Comparison of ENCODE assay signal across 9 cellular contexts in genomic region chr15:58473720-58474119, GRCh38. TPM values are rescaled to one million over a fixed set of nuclear protein-coding genes. Genes with fewer than 3 reads are reported as not detected.
DNase-seq lines count a peak whose midpoint lies in the region; ATAC-seq, FAIRE-seq and TF ChIP-seq lines count a peak whose summit lies in the region.
"Had no signal": no experiment of that assay in that cellular context is flagged by ENCODE, and none has a peak within 500 bp of the region (broad histone marks: within the 10 kb centered on the region; RNA-seq: fewer than 3 reads in every experiment).

No MANE protein-coding gene starts in this region.

- no peaks in the 10 kb centered on the region for H3F3A ChIP-seq in OCI-LY1 (ENCODE audit: insufficient read depth, low read length)

- H2AFZ ChIP-seq in OCI-LY1 (ENCODE audit: low read length), result no peak overlapping the region

- H3K79me2 ChIP-seq in OCI-LY1 (ENCODE audit: insufficient read depth, low read length), result no peaks in the 10 kb centered on the region

- H3K36me3 ChIP-seq in OCI-LY1 (ENCODE audit: insufficient read depth, low read length) (no peaks in the 10 kb centered on the region), aorta (ENCODE audit: control insufficient read depth in 1 of 2, insufficient read depth in 2 of 2, low read length in 1 of 2) (no peaks in the 10 kb centered on the region)

- DNase-seq in GM12892 (ENCODE audit: insufficient read length) (no peak), choroid plexus epithelial cell (ENCODE audit: low read depth) (peak; percentile 91), DMS153 (lab: John Stamatoyannopoulos, UW) (no peak), Ammon's horn (ENCODE audit: low spot score) (no peak), aorta (no peak)
- DNase-seq: caudate nucleus, H7 had no signal

- no peaks in the 10 kb centered on the region for H3K27me3 ChIP-seq in OCI-LY1 (ENCODE audit: insufficient read depth, low read length)
- H3K27me3 ChIP-seq in aorta (ENCODE audit: control insufficient read depth in 1 of 2, insufficient read depth in 2 of 2, low read length in 1 of 2), result no peaks in the 10 kb centered on the region

- TF ChIP-seq POLR2A in GM12892 (IDR thresholded peaks at IDR 0.05; ENCODE audit: low read depth, low read length), result peak; percentile 50; the same call in 1 of the 2 replicates

- H3K4me3 ChIP-seq in OCI-LY1 (ENCODE audit: low read depth, low read length, poor library complexity, severe bottlenecking), result peak overlapping the region; percentile 11
- H3K4me3 ChIP-seq in choroid plexus epithelial cell (ENCODE audit: low read depth, low read length), result no peak overlapping the region
- no peak overlapping the region for H3K4me3 ChIP-seq in skin epidermis
- H3K4me3 ChIP-seq in aorta (ENCODE audit: low read length in 2 of 2), result no peak overlapping the region

- TF ChIP-seq CTCF in OCI-LY1 (IDR thresholded peaks at IDR 0.05; ENCODE audit: low read length) (no peak), choroid plexus epithelial cell (conservative IDR thresholded peaks at IDR 0.05; ENCODE audit: low read depth, low read length) (no peak)

- FAIRE-seq in GM12892 (lab: Jason Lieb, UNC), result peak; percentile 81

- intact Hi-C loops in aorta (cut with DNase I), result no loop called here

- H3K27ac ChIP-seq in OCI-LY1 (ENCODE audit: low read depth, low read length, poor library complexity, severe bottlenecking), result peak overlapping the region; percentile 93
- H3K27ac ChIP-seq in skin epidermis, result peak overlapping the region in 11 of 21 experiments; percentile 5 to 78 (median 56)
- H3K27ac ChIP-seq in aorta (ENCODE audit: low read depth in 1 of 2, low read length in 2 of 2), result no peak overlapping the region

- H3K4me2 ChIP-seq in OCI-LY1 (ENCODE audit: low read length), result peak overlapping the region; percentile 59

- no peaks in the 10 kb centered on the region for H3K9me2 ChIP-seq in OCI-LY1 (ENCODE audit: low read depth, low read length)

- H3K9me3 ChIP-seq in OCI-LY1 (ENCODE audit: low read length), result no peaks in the 10 kb centered on the region
- H3K9me3 ChIP-seq in aorta (ENCODE audit: control insufficient read depth, low read length), result no peaks in the 10 kb centered on the region

- 10 to 13% methylated on average over 2 of the region's 2 CpGs for WGBS in aorta, 2 donors

- no peak for ATAC-seq in aorta (ENCODE audit: low FRiP score)

- no peaks in the 10 kb centered on the region for H4K20me1 ChIP-seq in OCI-LY1 (ENCODE audit: insufficient read depth, low read length)

- peak overlapping the region; percentile 71 for H3K9ac ChIP-seq in OCI-LY1 (ENCODE audit: low read length)

- H3K4me1 ChIP-seq in OCI-LY1 (ENCODE audit: insufficient read depth, low read length, severe bottlenecking) (peaks cover 87% of the 10 kb centered on the region), aorta (ENCODE audit: control insufficient read depth in 1 of 2, insufficient read depth in 2 of 2, low read length in 2 of 2) (no peaks in the 10 kb centered on the region)

RNA-seq across cellular contexts. Expression of gene LIPC, which starts 41.9 kb away (rescaled TPM):
- polyA plus RNA-seq in GM12892 (2012; ENCODE audit: missing spikeins), result not detected
- under 1 TPM; 0.52 to 0.93 TPM for total RNA-seq in aorta
- under 1 TPM in 1 of 2 donors, not detected in 1; 0.38 TPM for polyA plus RNA-seq in aorta
- total RNA-seq: H7 had no signal

Comparison
In these comparisons a context has a peak if more than half of its experiments do, and no peak if none do; other contexts are left out.
1. H3K27ac ChIP-seq: peak in OCI-LY1 (single experiment) and skin epidermis (11 of 21); none in aorta (0 of 2).